In the genomic region with DNA sequence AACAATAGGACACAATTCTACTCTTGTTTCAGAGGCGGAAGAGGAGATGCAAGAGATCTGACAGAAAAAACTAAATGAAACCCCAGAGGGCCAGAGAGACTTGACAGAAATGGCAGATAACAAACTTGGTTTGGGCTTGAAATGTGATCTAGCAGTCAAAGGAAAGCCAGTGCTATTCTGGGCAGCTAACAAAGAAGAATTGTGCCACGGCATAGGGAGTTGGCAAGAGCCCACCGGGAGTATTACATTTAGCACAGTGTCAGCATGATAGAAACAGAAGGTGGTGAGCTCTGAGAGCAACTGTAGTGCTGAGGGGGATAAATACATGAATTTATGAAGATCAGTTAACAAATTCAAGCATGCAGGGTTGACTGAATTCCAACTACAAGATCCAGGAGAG, we compare ENCODE assay signal across 17 cellular contexts.
DNase-seq lines count a peak whose midpoint lies in the region; ATAC-seq, FAIRE-seq and TF ChIP-seq lines count a peak whose summit lies in the region.
"Had no signal": no experiment of that assay in that cellular context is flagged by ENCODE, and none has a peak within 500 bp of the region (broad histone marks: within the 10 kb centered on the region; RNA-seq: fewer than 3 reads in every experiment).

No MANE protein-coding gene starts in this region.

- no peaks in the 10 kb centered on the region for H3F3A ChIP-seq in neural cell (ENCODE audit: insufficient read depth, low read length, poor library complexity, severe bottlenecking)

- H3K36me3 ChIP-seq in adipocyte (ENCODE audit: control insufficient read depth, insufficient read depth, low read length, severe bottlenecking) (no peaks in the 10 kb centered on the region), neural cell (ENCODE audit: insufficient read depth, low read length) (no peaks in the 10 kb centered on the region), esophagus muscularis mucosa (no peaks in the 10 kb centered on the region), H7 (replicated peaks; ENCODE audit: control insufficient read depth, insufficient read depth, low read length) (no peaks in the 10 kb centered on the region)
- H3K36me3 ChIP-seq: left lung had no signal

- no peak overlapping the region for H2AFZ ChIP-seq in neural cell (ENCODE audit: low read depth, low read length)

- H3K9ac ChIP-seq in adipocyte (ENCODE audit: low read length) (no peak overlapping the region), neural cell (ENCODE audit: low read length) (no peak overlapping the region)

- H3K4me3 ChIP-seq in adipocyte (ENCODE audit: low read length) (no peak overlapping the region), neural cell (ENCODE audit: low read length) (peak overlapping the region; percentile 21), esophagus muscularis mucosa (no peak overlapping the region), H7 (ENCODE audit: insufficient read depth, low read depth, low read length) (no peak overlapping the region)
- H3K4me3 ChIP-seq: left lung had no signal

- FAIRE-seq in frontal cortex (lab: Jason Lieb, UNC), result peak; percentile 21
- FAIRE-seq: H1, urothelium cell line had no signal

- no peaks in the 10 kb centered on the region for H3K79me2 ChIP-seq in neural cell (replicated peaks; ENCODE audit: insufficient read depth, low read length)

- WGBS in esophagus muscularis mucosa, result 35% methylated on average over 3 of the region's 3 CpGs

- peak overlapping the region; percentile 13 for H3K4me2 ChIP-seq in neural cell (ENCODE audit: low read length)

- TF ChIP-seq RAD21 in neural cell (conservative IDR thresholded peaks at IDR 0.05), result no peak

- H3K27me3 ChIP-seq in adipocyte (replicated peaks; ENCODE audit: control insufficient read depth, insufficient read depth, low read length), result no peaks in the 10 kb centered on the region
- no peaks in the 10 kb centered on the region for H3K27me3 ChIP-seq in neural cell (ENCODE audit: insufficient read depth, low read depth, low read length)
- H3K27me3 ChIP-seq in esophagus muscularis mucosa, result no peaks in the 10 kb centered on the region
- no peaks in the 10 kb centered on the region for H3K27me3 ChIP-seq in H7 (ENCODE audit: control insufficient read depth, insufficient read depth, low read length)
- H3K27me3 ChIP-seq: left lung had no signal

- no peak for ATAC-seq in GM21360 (IDR thresholded peaks at IDR 0.05; ENCODE audit: unreplicated experiment)
- ATAC-seq: left lung had no signal

- H3K9me3 ChIP-seq in adipocyte (ENCODE audit: control insufficient read depth, low read length) (no peaks in the 10 kb centered on the region), neural cell (ENCODE audit: low read length) (no peaks in the 10 kb centered on the region), esophagus muscularis mucosa (no peaks in the 10 kb centered on the region)
- H3K9me3 ChIP-seq: left lung had no signal

- TF ChIP-seq POLR2A in esophagus muscularis mucosa (IDR thresholded peaks at IDR 0.05; ENCODE audit: low read depth), result no peak

- H4K20me1 ChIP-seq in neural cell (ENCODE audit: insufficient read depth), result no peaks in the 10 kb centered on the region

- DNase-seq in C1 segment of cervical spinal cord (lab: John Stamatoyannopoulos, UW) (peak in 12 of 14 donors; percentile 12 to 84 (median 42)), adipocyte (ENCODE audit: low read depth) (peak; percentile 37), frontal cortex (ENCODE audit: low spot score in 2 of 2) (peak; percentile 8 to 16), esophagus muscularis mucosa (ENCODE audit: extremely low spot score) (no peak), NCI-H1436 (lab: John Stamatoyannopoulos, UW) (no peak), H7 (no peak)
- DNase-seq: activated CD8-positive, alpha-beta memory T cell treated with anti-CD3 and anti-CD28 coated beads for 24 hours; activated naive CD4-positive, alpha-beta T cell treated with anti-CD3 and anti-CD28 coated beads for 36 hours; left lung; MV-4-11; NCI-H748 treated with DMSO at 0.1 percent for 48 hours; SIG-M5; stimulated activated CD8-positive, alpha-beta memory T cell treated with anti-CD3 and anti-CD28 coated beads, Interleukin-4, amount 100 ng/mL, for 48 hours had no signal

- H3K9me2 ChIP-seq in neural cell (ENCODE audit: insufficient read depth, low read length), result no peaks in the 10 kb centered on the region

- no peak for TF ChIP-seq EP300 in neural cell (conservative IDR thresholded peaks at IDR 0.05; ENCODE audit: poor library complexity, severe bottlenecking)
- no peak for TF ChIP-seq EP300 in esophagus muscularis mucosa (IDR thresholded peaks at IDR 0.05)

- H3K4me1 ChIP-seq in adipocyte (ENCODE audit: control insufficient read depth, insufficient read depth, low read length) (peaks cover 14% of the 10 kb centered on the region), esophagus muscularis mucosa (peaks cover 8 to 11% (median 9%) of the 10 kb centered on the region in 4 donors)
- H3K4me1 ChIP-seq: left lung had no signal

- TF ChIP-seq CTCF in neural cell (IDR thresholded peaks at IDR 0.05; ENCODE audit: poor library complexity, severe bottlenecking) (no peak), esophagus muscularis mucosa (IDR thresholded peaks at IDR 0.05) (no peak)

- intact Hi-C loops in esophagus muscularis mucosa (cut with DNase I), result no loop called here

- H3K27ac ChIP-seq in neural cell (ENCODE audit: low read length) (peak overlapping the region; percentile 54), esophagus muscularis mucosa (replicated peaks in 1 of 4) (peak overlapping the region in 2 of 4 donors; percentile 3 to 18)
- H3K27ac ChIP-seq: left lung had no signal

TF ChIP-seq in neural cell, 6 proteins besides CTCF, POLR2A, EP300 and RAD21:
- TF ChIP-seq TAF1 (IDR thresholded peaks at IDR 0.05; ENCODE audit: low read depth) (no peak), SMC3 (conservative IDR thresholded peaks at IDR 0.05; ENCODE audit: poor library complexity) (no peak), POLR2AphosphoS5 (IDR thresholded peaks at IDR 0.05) (no peak), EZH2 (IDR thresholded peaks at IDR 0.05; ENCODE audit: borderline replicate concordance, insufficient read depth, low read length, poor library complexity, severe bottlenecking) (no peak), MXI1 (conservative IDR thresholded peaks at IDR 0.05; ENCODE audit: poor library complexity, severe bottlenecking) (no peak), REST (IDR thresholded peaks at IDR 0.05; ENCODE audit: borderline replicate concordance) (no peak)

Comparison
In these comparisons a context has a peak if more than half of its experiments do, and no peak if none do; other contexts are left out.
1. DNase-seq: peak in C1 segment of cervical spinal cord (12 of 14), adipocyte (single experiment) and frontal cortex (2 of 2); none in esophagus muscularis mucosa (single experiment), NCI-H1436 (single experiment) and H7 (single experiment).